In the genomic region with DNA sequence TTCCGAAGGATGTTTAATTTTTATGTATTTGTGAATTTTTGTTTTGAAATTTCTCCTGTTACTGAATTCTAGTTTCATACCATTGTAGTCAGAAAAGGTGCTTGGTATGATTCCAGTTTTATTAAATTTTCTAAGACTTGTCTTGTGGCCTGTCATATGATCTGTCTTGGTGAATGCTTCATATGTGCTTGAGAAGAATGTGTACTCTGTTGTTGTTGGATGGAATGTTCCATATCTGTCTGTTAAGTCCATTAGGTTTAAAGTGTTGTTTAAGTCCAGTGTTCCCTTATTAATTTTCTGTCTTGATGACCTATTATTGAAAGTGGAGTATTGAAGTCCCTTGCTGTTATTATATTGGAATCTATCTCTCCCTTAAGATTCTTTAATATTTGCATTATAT, we compare ENCODE assay signal across 31 cellular contexts.
"Had no signal": no experiment of that assay in that cellular context is flagged by ENCODE, and none has a peak within 500 bp of the region (broad histone marks: within the 10 kb centered on the region; RNA-seq: fewer than 3 reads in every experiment).

No MANE protein-coding gene starts in this region.

- DNase-seq: Karpas-422, KG1, MG63, MM.1S, NCI-H1048, NCI-H1092, NCI-H1092 treated with DMSO at 0.1 percent for 48 hours, NCI-H1105, NCI-H1105 treated with DMSO at 0.1 percent for 48 hours, NCI-H1417, NCI-H1417 treated with DMSO at 0.1 percent for 48 hours, NCI-H1436, NCI-H1436 treated with DMSO at 0.1 percent for 48 hours, NCI-H146, NCI-H1694, NCI-H1694 treated with DMSO at 0.1 percent for 48 hours, NCI-H187, NCI-H187 treated with DMSO at 0.1 percent for 48 hours, NCI-H1930, NCI-H2029, NCI-H2029 treated with DMSO at 0.1 percent for 48 hours, NCI-H2081, NCI-H2081 treated with DMSO at 0.1 percent for 48 hours, NCI-H2107, NCI-H2171, NCI-H2171 treated with DMSO at 0.1 percent for 48 hours, NCI-H2227 treated with DMSO at 0.1 percent for 48 hours, NCI-H226, NCI-H345, NCI-H446, NCI-H446 treated with DMSO at 0.1 percent for 48 hours had no signal

- H3K4me3 ChIP-seq: MG63 had no signal
